33 cellular contexts compared by ENCODE assay signal in the genomic region with DNA sequence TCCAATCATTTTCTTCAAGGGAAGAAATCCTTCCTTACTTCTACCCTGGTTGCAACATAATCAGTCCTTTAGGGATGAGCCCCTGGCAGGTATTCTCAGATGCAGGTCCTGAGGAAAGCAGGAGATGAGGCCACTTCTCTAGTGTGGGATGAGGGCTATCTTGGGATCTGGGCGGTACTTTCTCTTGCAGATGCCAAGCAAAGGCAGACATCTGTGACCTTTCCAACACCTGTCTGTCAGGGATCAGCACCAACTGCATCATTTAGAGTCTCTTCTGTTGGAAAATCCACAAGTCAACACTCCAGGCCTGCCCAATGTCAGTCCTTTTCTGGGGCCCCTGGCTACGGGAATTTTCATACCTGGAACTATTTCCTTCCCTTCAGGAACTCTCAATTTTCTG.
DNase-seq lines count a peak whose midpoint lies in the region; ATAC-seq, FAIRE-seq and TF ChIP-seq lines count a peak whose summit lies in the region.
"Had no signal": no experiment of that assay in that cellular context is flagged by ENCODE, and none has a peak within 500 bp of the region (broad histone marks: within the 10 kb centered on the region; RNA-seq: fewer than 3 reads in every experiment).

No MANE protein-coding gene starts in this region.

- ATAC-seq in psoas muscle: peak in 3 of 4 donors; percentile 52 to 74 (median 63)
- ATAC-seq: A549; CD8-positive, alpha-beta T cell had no signal

- H3K4me1 ChIP-seq in psoas muscle: no peaks in the 10 kb centered on the region
- H3K4me1 ChIP-seq: BE2C; BLaER1; BLaER1 treated with 17β-estradiol and CSF1 and Interleukin-3, amounts not matched to agents 10 nM and 100 nM had no signal

- peak; percentile 46 for FAIRE-seq in HTR-8/SVneo (lab: Jason Lieb, UNC)
- FAIRE-seq in urothelium cell line (lab: Jason Lieb, UNC): peak; percentile 13
- FAIRE-seq: A204.1, A549, D721Med had no signal

- intact Hi-C loops in psoas muscle (cut with DNase I): no loop called here

- H3K27me3 ChIP-seq in psoas muscle (ENCODE audit: insufficient read depth in 3 of 3, low read length in 2 of 3): no peaks in the 10 kb centered on the region
- H3K27me3 ChIP-seq: BLaER1; BLaER1 treated with 17β-estradiol and CSF1 and Interleukin-3, amounts not matched to agents 10 nM and 100 nM had no signal

- H3K27ac ChIP-seq in psoas muscle (no peak overlapping the region), coronary artery (no peak overlapping the region)
- H3K27ac ChIP-seq: 22Rv1; A549; BLaER1; BLaER1 treated with 17β-estradiol and CSF1 and Interleukin-3, amounts not matched to agents 10 nM and 100 nM; C4-2B had no signal

- 24 to 43% (median 28%) methylated on average over 2 of the region's 2 CpGs for WGBS in psoas muscle, 3 donors

- H3K4me3 ChIP-seq in psoas muscle (no peak overlapping the region), coronary artery (no peak overlapping the region)
- H3K4me3 ChIP-seq: A549; BLaER1; BLaER1 treated with 17β-estradiol and CSF1 and Interleukin-3, amounts not matched to agents 10 nM and 100 nM had no signal

- no peaks in the 10 kb centered on the region for H3K9me3 ChIP-seq in psoas muscle
- H3K9me3 ChIP-seq: A549; BE2C; BLaER1; BLaER1 treated with 17β-estradiol and CSF1 and Interleukin-3, amounts not matched to agents 10 nM and 100 nM; Caco-2 had no signal

- no peak for DNase-seq in HTR-8/SVneo (ENCODE audit: insufficient read length, low spot score)
- no peak for DNase-seq in psoas muscle
- DNase-seq in urothelium cell line (ENCODE audit: low spot score): no peak
- DNase-seq in COLO829 (ENCODE audit: low spot score): no peak
- no peak for DNase-seq in cerebellar nuclear complex (lab: John Stamatoyannopoulos, UW)
- no peak for DNase-seq in coronary artery (ENCODE audit: low spot score)
- DNase-seq: 8988T; ACHN; AML-193; BE2C; C1 segment of cervical spinal cord; Caco-2; Calu3; CD4-positive, alpha-beta memory T cell; CD4-positive, alpha-beta T cell; CD4-positive, CD25-positive, alpha-beta regulatory T cell; CD8-positive, alpha-beta memory T cell; CD8-positive, alpha-beta T cell; COR-L47; DMS 273 treated with DMSO at 0.1 percent for 48 hours; DMS153; DMS53; DMS79; DMS79 treated with DMSO at 0.1 percent for 48 hours; DND-41; EL had no signal

- TF ChIP-seq CTCF in psoas muscle (IDR thresholded peaks at IDR 0.05) (no peak), coronary artery (IDR thresholded peaks at IDR 0.05) (no peak)

- H3K36me3 ChIP-seq in psoas muscle (ENCODE audit: insufficient read depth in 1 of 2, low read depth in 1 of 2): peaks cover 0 to 38% of the 10 kb centered on the region in 2 donors
- H3K36me3 ChIP-seq: BE2C; BLaER1; BLaER1 treated with 17β-estradiol and CSF1 and Interleukin-3, amounts not matched to agents 10 nM and 100 nM had no signal
